Comparison of ENCODE assay signal across 15 cellular contexts in genomic region chr15:68353418-68354145, GRCh38.
A peak's percentile ranks its signal among the peaks of the same experiment; 100 is the strongest.
DNase-seq lines count a peak whose midpoint lies in the region; ATAC-seq and TF ChIP-seq lines count a peak whose summit lies in the region.
"Had no signal": no experiment of that assay in that cellular context is flagged by ENCODE, and none has a peak within 500 bp of the region (broad histone marks: within the 10 kb centered on the region; RNA-seq: fewer than 3 reads in every experiment).

No MANE protein-coding gene starts in this region.

- H3K4me1 ChIP-seq in left ventricle myocardium inferior (peaks cover 25% of the 10 kb centered on the region), tibial artery (peaks cover 9 to 72% (median 56%) of the 10 kb centered on the region in 4 donors)

- no peak for ATAC-seq in activated CD8-positive, alpha-beta memory T cell treated with anti-CD3 and anti-CD28 coated beads, Interleukin-2, amount 10 ng/mL, durations not matched to agents 7 days and 5 days
- ATAC-seq: naive thymus-derived CD8-positive, alpha-beta T cell had no signal

- no peak for DNase-seq in activated T-cell treated with anti-CD3 and anti-CD28 coated beads, Interleukin-2, amount 50 U/mL, for 24 hours
- no peak for DNase-seq in activated T-cell treated with anti-CD3 and anti-CD28 coated beads for 4 hours
- DNase-seq in left ventricle myocardium inferior: no peak
- DNase-seq in tibial artery: no peak
- DNase-seq in activated CD8-positive, alpha-beta memory T cell treated with anti-CD3 and anti-CD28 coated beads, Interleukin-2, amount 10 ng/mL, durations not matched to agents 7 days and 5 days: no peak
- DNase-seq in KBM-7: no peak
- no peak for DNase-seq in AG08395 (ENCODE audit: low spot score)
- DNase-seq: activated effector memory CD4-positive, alpha-beta T cell treated with Interleukin-2 at 50 U/mL for 16 hours; DND-41; kidney glomerular epithelial cell; naive thymus-derived CD8-positive, alpha-beta T cell; NCI-H1105 treated with DMSO at 0.1 percent for 48 hours; NCI-H524 had no signal

- H3K27me3 ChIP-seq in left ventricle myocardium inferior (ENCODE audit: low read depth) (no peaks in the 10 kb centered on the region), tibial artery (no peaks in the 10 kb centered on the region)

- H3K27me3 Mint-ChIP-seq in activated T-cell treated with anti-CD3 and anti-CD28 coated beads, Interleukin-2, amount 50 U/mL, for 24 hours: no peaks in the 10 kb centered on the region
- no peaks in the 10 kb centered on the region for H3K27me3 Mint-ChIP-seq in activated naive CD8-positive, alpha-beta T cell
- H3K27me3 Mint-ChIP-seq in activated CD8-positive, alpha-beta memory T cell treated with anti-CD3 and anti-CD28 coated beads, Interleukin-2, amount 10 ng/mL, durations not matched to agents 7 days and 5 days: no peaks in the 10 kb centered on the region
- H3K27me3 Mint-ChIP-seq: naive thymus-derived CD8-positive, alpha-beta T cell had no signal

- CTCF ChIA-PET in activated CD8-positive, alpha-beta memory T cell treated with anti-CD3 and anti-CD28 coated beads, Interleukin-2, amount 10 ng/mL, durations not matched to agents 7 days and 5 days (lab: Charles Lee): interaction anchor here (2.2 kb wide), 1 partner anchor 47 kb away, joined by 6 read pairs; no protein-coding TSS in a partner anchor

- H3K27ac ChIP-seq in left ventricle myocardium inferior (replicated peaks): peak overlapping the region; percentile 67
- peak overlapping the region; percentile 94 to 95 for H3K27ac ChIP-seq in tibial artery

- H3K4me3 Mint-ChIP-seq in activated T-cell treated with anti-CD3 and anti-CD28 coated beads, Interleukin-2, amount 50 U/mL, for 24 hours: no peak overlapping the region
- no peak overlapping the region for H3K4me3 Mint-ChIP-seq in activated naive CD8-positive, alpha-beta T cell
- H3K4me3 Mint-ChIP-seq in activated CD8-positive, alpha-beta memory T cell treated with anti-CD3 and anti-CD28 coated beads, Interleukin-2, amount 10 ng/mL, durations not matched to agents 7 days and 5 days: no peak overlapping the region
- H3K4me3 Mint-ChIP-seq: naive thymus-derived CD8-positive, alpha-beta T cell; WTC11 had no signal

- no peaks in the 10 kb centered on the region for H3K36me3 Mint-ChIP-seq in activated T-cell treated with anti-CD3 and anti-CD28 coated beads, Interleukin-2, amount 50 U/mL, for 24 hours (ENCODE audit: low read depth)
- H3K36me3 Mint-ChIP-seq in activated naive CD8-positive, alpha-beta T cell: no peaks in the 10 kb centered on the region
- no peaks in the 10 kb centered on the region for H3K36me3 Mint-ChIP-seq in activated CD8-positive, alpha-beta memory T cell treated with anti-CD3 and anti-CD28 coated beads, Interleukin-2, amount 10 ng/mL, durations not matched to agents 7 days and 5 days

- in situ Hi-C loops in KBM-7 (cut with MboI; ENCODE audit: low pct_unique_long_range_greater_than_20kb, low sequenced_read_pairs): no loop called here

- no peak for TF ChIP-seq CTCF in left ventricle myocardium inferior (IDR thresholded peaks at IDR 0.05; ENCODE audit: borderline replicate concordance)
- no peak for TF ChIP-seq CTCF in tibial artery (IDR thresholded peaks at IDR 0.05)

- H3K9me3 Mint-ChIP-seq in activated T-cell treated with anti-CD3 and anti-CD28 coated beads, Interleukin-2, amount 50 U/mL, for 24 hours: peaks cover 6% of the 10 kb centered on the region
- H3K9me3 Mint-ChIP-seq in activated naive CD8-positive, alpha-beta T cell (ENCODE audit: low read depth): no peaks in the 10 kb centered on the region
- no peaks in the 10 kb centered on the region for H3K9me3 Mint-ChIP-seq in activated CD8-positive, alpha-beta memory T cell treated with anti-CD3 and anti-CD28 coated beads, Interleukin-2, amount 10 ng/mL, durations not matched to agents 7 days and 5 days (ENCODE audit: low read depth)

- H3K27ac Mint-ChIP-seq in activated T-cell treated with anti-CD3 and anti-CD28 coated beads, Interleukin-2, amount 50 U/mL, for 24 hours: peak overlapping the region; percentile 90
- H3K27ac Mint-ChIP-seq in activated naive CD8-positive, alpha-beta T cell: peak overlapping the region; percentile 95
- H3K27ac Mint-ChIP-seq in activated CD8-positive, alpha-beta memory T cell treated with anti-CD3 and anti-CD28 coated beads, Interleukin-2, amount 10 ng/mL, durations not matched to agents 7 days and 5 days: no peak overlapping the region
- H3K27ac Mint-ChIP-seq: WTC11 had no signal

- intact Hi-C loops in left ventricle myocardium inferior (cut with micrococcal nuclease): no loop called here
- intact Hi-C loops in tibial artery (cut with DNase I; ENCODE audit: low total_unique reads): no loop called here

- peaks cover 34% of the 10 kb centered on the region for H3K36me3 ChIP-seq in left ventricle myocardium inferior
- H3K36me3 ChIP-seq in tibial artery: peaks cover 6 to 29% (median 18%) of the 10 kb centered on the region in 3 donors

- H3K9me3 ChIP-seq in left ventricle myocardium inferior (replicated peaks): peaks cover 14% of the 10 kb centered on the region
- H3K9me3 ChIP-seq in tibial artery: peaks cover 0 to 4% (median 0%) of the 10 kb centered on the region in 3 donors

- peaks cover 33% of the 10 kb centered on the region for H3K4me1 Mint-ChIP-seq in activated T-cell treated with anti-CD3 and anti-CD28 coated beads, Interleukin-2, amount 50 U/mL, for 24 hours (ENCODE audit: low read depth)
- peaks cover 25% of the 10 kb centered on the region for H3K4me1 Mint-ChIP-seq in activated naive CD8-positive, alpha-beta T cell (ENCODE audit: low read depth)
- peaks cover 14% of the 10 kb centered on the region for H3K4me1 Mint-ChIP-seq in activated CD8-positive, alpha-beta memory T cell treated with anti-CD3 and anti-CD28 coated beads, Interleukin-2, amount 10 ng/mL, durations not matched to agents 7 days and 5 days
- H3K4me1 Mint-ChIP-seq: WTC11 had no signal

- H3K4me3 ChIP-seq in left ventricle myocardium inferior (no peak overlapping the region), tibial artery (no peak overlapping the region)
